ENCODE assay signal across 31 cellular contexts in the genomic region with DNA sequence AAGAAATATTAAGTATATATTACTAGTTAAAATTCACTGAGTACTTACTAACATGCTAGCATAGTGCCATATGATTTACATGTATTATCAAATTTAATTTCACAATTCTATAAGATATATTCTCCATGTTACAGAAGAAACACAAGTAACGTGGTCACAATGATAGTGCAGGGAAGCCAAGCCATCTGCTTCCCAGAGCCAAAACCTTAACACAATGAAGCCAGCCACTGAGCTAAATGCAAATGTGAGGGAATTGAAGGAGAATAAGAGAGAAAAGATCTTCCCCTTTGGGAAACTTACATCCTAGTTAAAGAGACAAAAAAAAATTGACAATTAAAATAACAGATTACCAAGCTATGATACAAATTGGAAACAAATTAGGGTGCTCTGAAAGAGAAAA.
"Had no signal": no experiment of that assay in that cellular context is flagged by ENCODE, and none has a peak within 500 bp of the region (broad histone marks: within the 10 kb centered on the region; RNA-seq: fewer than 3 reads in every experiment).

No MANE protein-coding gene starts in this region.

- H3K36me3 ChIP-seq: adrenal gland, esophagus muscularis mucosa, gastroesophageal sphincter, heart left ventricle had no signal

- H3K36me3 Mint-ChIP-seq: activated CD4-positive, alpha-beta memory T cell treated with anti-CD3 and anti-CD28 coated beads for 36 hours; activated CD8-positive, alpha-beta memory T cell treated with anti-CD3 and anti-CD28 coated beads, Interleukin-2, amount 10 ng/mL, durations not matched to agents 7 days and 5 days; activated naive CD4-positive, alpha-beta T cell treated with anti-CD3 and anti-CD28 coated beads, Interleukin-2, amount 50 U/mL, for 24 hours; activated naive CD8-positive, alpha-beta T cell treated with anti-CD3 and anti-CD28 coated beads for 36 hours had no signal

- H3K27ac ChIP-seq: adrenal gland, body of pancreas, esophagus muscularis mucosa, foreskin keratinocyte, gastroesophageal sphincter, heart left ventricle had no signal

- DNase-seq: activated CD4-positive, alpha-beta memory T cell treated with anti-CD3 and anti-CD28 coated beads for 36 hours; activated CD4-positive, alpha-beta T cell treated with anti-CD3 and anti-CD28 coated beads for 36 hours; activated CD4-positive, alpha-beta T cell treated with anti-CD3 and anti-CD28 coated beads, Interleukin-2, amount 10 ng/mL, durations not matched to agents 24 days and 14 days; activated CD4-positive, CD25-positive, alpha-beta regulatory T cell; activated CD4-positive, CD25-positive, alpha-beta regulatory T cell treated with anti-CD3 and anti-CD28 coated beads, Interleukin-2, amount 50 U/mL, for 72 hours; activated CD8-positive, alpha-beta memory T cell treated with anti-CD3 and anti-CD28 coated beads, Interleukin-2, amount 10 ng/mL, durations not matched to agents 7 days and 5 days; activated CD8-positive, alpha-beta memory T cell treated with anti-CD3 and anti-CD28 coated beads, Interleukin-2, amount 50 U/mL, for 4 hours; activated CD8-positive, alpha-beta T cell treated with anti-CD3 and anti-CD28 coated beads, Interleukin-2, amount 10 ng/mL, durations not matched to agents 7 days and 5 days; activated effector memory CD4-positive, alpha-beta T cell treated with anti-CD3 and anti-CD28 coated beads, Interleukin-2, amount 50 U/mL, for 16 hours; activated naive CD4-positive, alpha-beta T cell treated with anti-CD3 and anti-CD28 coated beads for 36 hours; activated naive CD8-positive, alpha-beta T cell treated with anti-CD3 and anti-CD28 coated beads for 36 hours; activated naive CD8-positive, alpha-beta T cell treated with anti-CD3 and anti-CD28 coated beads, Interleukin-2, amount 50 U/mL, for 24 hours; activated T-cell treated with anti-CD3 and anti-CD28 coated beads, Interleukin-2, amount 50 U/mL, for 1 hour; activated T-cell treated with anti-CD3 and anti-CD28 coated beads, Interleukin-2, amount 50 U/mL, for 48 hours; adrenal gland; amygdala; aorta; body of pancreas; caudate nucleus; cortex of kidney; dermis blood vessel endothelial cell; effector CD4-positive, alpha-beta T cell; effector memory CD8-positive, alpha-beta T cell; foreskin keratinocyte; heart left ventricle; T-helper 2 cell had no signal

- H3K4me1 Mint-ChIP-seq: activated CD8-positive, alpha-beta memory T cell treated with anti-CD3 and anti-CD28 coated beads, Interleukin-2, amount 10 ng/mL, durations not matched to agents 7 days and 5 days had no signal

- H3K27me3 ChIP-seq: adrenal gland, body of pancreas, esophagus muscularis mucosa, foreskin keratinocyte, gastroesophageal sphincter, heart left ventricle had no signal

- H3K4me1 ChIP-seq: foreskin keratinocyte had no signal

- H3K9me3 Mint-ChIP-seq: activated CD4-positive, alpha-beta memory T cell treated with anti-CD3 and anti-CD28 coated beads for 36 hours; activated CD4-positive, alpha-beta T cell treated with anti-CD3 and anti-CD28 coated beads, Interleukin-2, amount 10 ng/mL, durations not matched to agents 24 days and 14 days; activated naive CD4-positive, alpha-beta T cell treated with anti-CD3 and anti-CD28 coated beads for 36 hours; activated naive CD4-positive, alpha-beta T cell treated with anti-CD3 and anti-CD28 coated beads, Interleukin-2, amount 50 U/mL, for 24 hours; activated naive CD8-positive, alpha-beta T cell treated with anti-CD3 and anti-CD28 coated beads for 36 hours; activated naive CD8-positive, alpha-beta T cell treated with anti-CD3 and anti-CD28 coated beads, Interleukin-2, amount 50 U/mL, for 24 hours; activated T-helper 1 cell treated with anti-CD3 and anti-CD28 coated beads, Interleukin-12 subunit alpha, Interleukin-12 subunit beta, Interleukin-2, Interleukin-4 antibody, amounts not matched to agents 30 ng/mL and 10 ng/mL and 1 ng/mL, durations not matched to agents 14 hours and 24 hours and 36 hours; activated T-helper 2 cell treated with anti-CD3 and anti-CD28 coated beads, Interferon-gamma antibody, Interleukin-2, Interleukin-4, amounts not matched to agents 10 μg/mL and 5 μg/mL and 100 μg/mL, durations not matched to agents 14 hours and 24 hours and 36 hours; effector memory CD8-positive, alpha-beta T cell had no signal

- H3K27ac Mint-ChIP-seq: activated CD4-positive, alpha-beta memory T cell treated with anti-CD3 and anti-CD28 coated beads for 36 hours; activated CD4-positive, alpha-beta T cell treated with anti-CD3 and anti-CD28 coated beads for 36 hours; activated CD4-positive, alpha-beta T cell treated with anti-CD3 and anti-CD28 coated beads, Interleukin-2, amount 10 ng/mL, durations not matched to agents 24 days and 14 days; activated CD8-positive, alpha-beta memory T cell treated with anti-CD3 and anti-CD28 coated beads, Interleukin-2, amount 10 ng/mL, durations not matched to agents 7 days and 5 days; activated CD8-positive, alpha-beta T cell treated with anti-CD3 and anti-CD28 coated beads, Interleukin-2, amount 10 ng/mL, durations not matched to agents 7 days and 5 days; activated naive CD4-positive, alpha-beta T cell treated with anti-CD3 and anti-CD28 coated beads for 36 hours; activated naive CD4-positive, alpha-beta T cell treated with anti-CD3 and anti-CD28 coated beads, Interleukin-2, amount 50 U/mL, for 24 hours; activated naive CD8-positive, alpha-beta T cell treated with anti-CD3 and anti-CD28 coated beads for 36 hours; activated naive CD8-positive, alpha-beta T cell treated with anti-CD3 and anti-CD28 coated beads, Interleukin-2, amount 50 U/mL, for 24 hours; activated T-helper 1 cell treated with anti-CD3 and anti-CD28 coated beads, Interleukin-12 subunit alpha, Interleukin-12 subunit beta, Interleukin-2, Interleukin-4 antibody, amounts not matched to agents 30 ng/mL and 10 ng/mL and 1 ng/mL, durations not matched to agents 14 hours and 24 hours and 36 hours; activated T-helper 2 cell treated with anti-CD3 and anti-CD28 coated beads, Interferon-gamma antibody, Interleukin-2, Interleukin-4, amounts not matched to agents 10 μg/mL and 5 μg/mL and 100 μg/mL, durations not matched to agents 14 hours and 24 hours and 36 hours had no signal

- H3K9me3 ChIP-seq: adrenal gland, body of pancreas, esophagus muscularis mucosa, gastroesophageal sphincter, heart left ventricle had no signal

- H3K4me3 ChIP-seq: adrenal gland, body of pancreas, esophagus muscularis mucosa, gastroesophageal sphincter, heart left ventricle had no signal

- H3K27me3 Mint-ChIP-seq: activated naive CD8-positive, alpha-beta T cell treated with anti-CD3 and anti-CD28 coated beads, Interleukin-2, amount 50 U/mL, for 24 hours had no signal

- H3K4me3 Mint-ChIP-seq: activated CD4-positive, alpha-beta memory T cell treated with anti-CD3 and anti-CD28 coated beads for 36 hours; activated CD4-positive, alpha-beta T cell treated with anti-CD3 and anti-CD28 coated beads for 36 hours; activated CD4-positive, alpha-beta T cell treated with anti-CD3 and anti-CD28 coated beads, Interleukin-2, amount 10 ng/mL, durations not matched to agents 24 days and 14 days; activated CD8-positive, alpha-beta memory T cell treated with anti-CD3 and anti-CD28 coated beads, Interleukin-2, amount 10 ng/mL, durations not matched to agents 7 days and 5 days; activated CD8-positive, alpha-beta T cell treated with anti-CD3 and anti-CD28 coated beads, Interleukin-2, amount 10 ng/mL, durations not matched to agents 7 days and 5 days; activated naive CD4-positive, alpha-beta T cell treated with anti-CD3 and anti-CD28 coated beads for 36 hours; activated naive CD4-positive, alpha-beta T cell treated with anti-CD3 and anti-CD28 coated beads, Interleukin-2, amount 50 U/mL, for 24 hours; activated naive CD8-positive, alpha-beta T cell treated with anti-CD3 and anti-CD28 coated beads for 36 hours; activated naive CD8-positive, alpha-beta T cell treated with anti-CD3 and anti-CD28 coated beads, Interleukin-2, amount 50 U/mL, for 24 hours; activated T-helper 1 cell treated with anti-CD3 and anti-CD28 coated beads, Interleukin-12 subunit alpha, Interleukin-12 subunit beta, Interleukin-2, Interleukin-4 antibody, amounts not matched to agents 30 ng/mL and 10 ng/mL and 1 ng/mL, durations not matched to agents 14 hours and 24 hours and 36 hours; effector memory CD8-positive, alpha-beta T cell had no signal
